ENCODE assay signal across 8 cellular contexts in genomic region chr9:89473762-89474469, GRCh38. TPM values are rescaled to one million over a fixed set of nuclear protein-coding genes. Genes with fewer than 3 reads are reported as not detected.
DNase-seq lines count a peak whose midpoint lies in the region; ATAC-seq lines count a peak whose summit lies in the region.
"Had no signal": no experiment of that assay in that cellular context is flagged by ENCODE, and none has a peak within 500 bp of the region (broad histone marks: within the 10 kb centered on the region; RNA-seq: fewer than 3 reads in every experiment).

No MANE protein-coding gene starts in this region.

- peaks cover 21 to 77% (median 58%) of the 10 kb centered on the region in 5 donors for H3K36me3 Mint-ChIP-seq in naive thymus-derived CD4-positive, alpha-beta T cell

- peaks cover 0 to 2% (median 0%) of the 10 kb centered on the region in 3 experiments for H3K9me3 ChIP-seq in naive thymus-derived CD4-positive, alpha-beta T cell (ENCODE audit: control insufficient read depth in 2 of 3, low read length in 3 of 3)

- no peak overlapping the region for H3K4me3 ChIP-seq in naive thymus-derived CD4-positive, alpha-beta T cell (ENCODE audit: low read length)

- DNase-seq in EH (ENCODE audit: low read depth): peak; percentile 64
- peak; percentile 8 for DNase-seq in activated CD8-positive, alpha-beta memory T cell treated with anti-CD3 and anti-CD28 coated beads, Interleukin-2, amount 50 U/mL, for 4 hours
- DNase-seq in naive thymus-derived CD4-positive, alpha-beta T cell: no peak
- no peak for DNase-seq in stimulated activated CD4-positive, alpha-beta T cell treated with anti-CD3 and anti-CD28 coated beads, Interleukin-1b, Interleukin-23, amount 100 ng/mL, for 48 hours
- DNase-seq in OCI-M2 (lab: John Stamatoyannopoulos, UW; ENCODE audit: unreplicated experiment): no peak
- no peak for DNase-seq in EL
- DNase-seq: NCI-H345 had no signal

- peak; percentile 68 for ATAC-seq in HG03175 (IDR thresholded peaks at IDR 0.05; ENCODE audit: unreplicated experiment)
- ATAC-seq in naive thymus-derived CD4-positive, alpha-beta T cell: no peak

- no peaks in the 10 kb centered on the region for H3K27me3 Mint-ChIP-seq in naive thymus-derived CD4-positive, alpha-beta T cell

- peak overlapping the region; percentile 81 to 99 (median 94) for H3K27ac Mint-ChIP-seq in naive thymus-derived CD4-positive, alpha-beta T cell

- H3K36me3 ChIP-seq in naive thymus-derived CD4-positive, alpha-beta T cell (ENCODE audit: control insufficient read depth in 2 of 3, insufficient read depth in 3 of 3, low read length in 3 of 3): peaks cover 0 to 24% (median 5%) of the 10 kb centered on the region in 3 experiments

- CTCF ChIA-PET in naive thymus-derived CD4-positive, alpha-beta T cell (lab: Charles Lee): interaction anchor here (0.7 to 1.3 kb wide), 2 partner anchors 9 to 55 kb away, joined by 3 read pairs; no protein-coding TSS in a partner anchor

- no peaks in the 10 kb centered on the region for H3K9me3 Mint-ChIP-seq in naive thymus-derived CD4-positive, alpha-beta T cell

- POLR2A ChIA-PET in naive thymus-derived CD4-positive, alpha-beta T cell (lab: Charles Lee): interaction anchor here (0.6 to 14.0 kb wide), 8 partner anchors 10 to 65 kb away, joined by 3 to 242 read pairs (median 4); no protein-coding TSS in a partner anchor

- H3K27ac ChIP-seq in naive thymus-derived CD4-positive, alpha-beta T cell (ENCODE audit: low read depth, low read length): peak overlapping the region; percentile 78

- peaks cover 84 to 89% of the 10 kb centered on the region in 2 donors for H3K4me1 ChIP-seq in naive thymus-derived CD4-positive, alpha-beta T cell (ENCODE audit: control insufficient read depth in 2 of 2, insufficient read depth in 2 of 2, low read length in 2 of 2)

- intact Hi-C loops in naive thymus-derived CD4-positive, alpha-beta T cell (cut with micrococcal nuclease): no loop called here

- peak overlapping the region; percentile 47 to 87 (median 64) for H3K4me3 Mint-ChIP-seq in naive thymus-derived CD4-positive, alpha-beta T cell

- H3K4me1 Mint-ChIP-seq in naive thymus-derived CD4-positive, alpha-beta T cell: peaks cover 75 to 98% (median 92%) of the 10 kb centered on the region in 7 donors

- H3K27me3 ChIP-seq in naive thymus-derived CD4-positive, alpha-beta T cell (ENCODE audit: control insufficient read depth in 2 of 2, insufficient read depth in 2 of 2, low read length in 2 of 2): no peaks in the 10 kb centered on the region

RNA-seq across cellular contexts. Expression of gene SEMA4D, which starts 24.0 kb away (rescaled TPM):
- 100 to 1,000 TPM; 389 to 465 (median 460) TPM for total RNA-seq in naive thymus-derived CD4-positive, alpha-beta T cell
- 100 to 1,000 TPM; 114 to 268 TPM for polyA plus RNA-seq in naive thymus-derived CD4-positive, alpha-beta T cell

Comparison
In these comparisons a context has a peak if more than half of its experiments do, and no peak if none do; other contexts are left out.
1. DNase-seq: peak in EH (single experiment) and activated CD8-positive, alpha-beta memory T cell treated with anti-CD3 and anti-CD28 coated beads, Interleukin-2, amount 50 U/mL, for 4 hours (single experiment); none in naive thymus-derived CD4-positive, alpha-beta T cell (0 of 9), stimulated activated CD4-positive, alpha-beta T cell treated with anti-CD3 and anti-CD28 coated beads, Interleukin-1b, Interleukin-23, amount 100 ng/mL, for 48 hours (single experiment), OCI-M2 (single experiment) and EL (single experiment).